ENCODE assay signal across 5 cellular contexts in genomic region chr7:54080525-54080924, GRCh38.
"Had no signal": no experiment of that assay in that cellular context is flagged by ENCODE, and none has a peak within 500 bp of the region (broad histone marks: within the 10 kb centered on the region; RNA-seq: fewer than 3 reads in every experiment).

No MANE protein-coding gene starts in this region.

- H3K4me3 ChIP-seq: GM23338, K562 had no signal

- H3K4me3 Mint-ChIP-seq: GM23338, H9 had no signal

- H3K4me1 Mint-ChIP-seq: GM23338 had no signal

- H3K27ac Mint-ChIP-seq: GM23338, H9 had no signal

- ATAC-seq: GM23338, K562 had no signal

- H3K4me2 ChIP-seq: GM23338 had no signal

- DNase-seq: H9, HCEC 1CT, IMR-90 had no signal
